ENCODE assay signal across 22 cellular contexts in genomic region chr5:71807909-71808308, GRCh38.
A peak's percentile ranks its signal among the peaks of the same experiment; 100 is the strongest.
DNase-seq lines count a peak whose midpoint lies in the region; ATAC-seq and TF ChIP-seq lines count a peak whose summit lies in the region.
"Had no signal": no experiment of that assay in that cellular context is flagged by ENCODE, and none has a peak within 500 bp of the region (broad histone marks: within the 10 kb centered on the region; RNA-seq: fewer than 3 reads in every experiment).

No MANE protein-coding gene starts in this region.

- H3K27me3 ChIP-seq in H9 (ENCODE audit: insufficient read depth, low read length), result no peaks in the 10 kb centered on the region
- H3K27me3 ChIP-seq: BE2C, BLaER1 had no signal

- peak overlapping the region; percentile 11 for H2BK20ac ChIP-seq in H9 (ENCODE audit: low read depth, low read length, poor library complexity, severe bottlenecking)

- H3K79me2 ChIP-seq in H9 (ENCODE audit: insufficient read depth, low read length), result no peaks in the 10 kb centered on the region

- H3K4ac ChIP-seq in H9 (ENCODE audit: low read depth, low read length), result no peak overlapping the region

- H3K9ac ChIP-seq in H9 (ENCODE audit: extremely low read depth, insufficient read length, low read length), result no peak overlapping the region
- H3K9ac ChIP-seq: BLaER1 had no signal

- H3K4me3 Mint-ChIP-seq in H9 (no peak overlapping the region), neural crest cell (no peak overlapping the region)
- H3K4me3 Mint-ChIP-seq in activated T-helper 17 cell treated with anti-CD3 and anti-CD28 coated beads, Interleukin-2, amount 50 U/mL, for 72 hours, result no peak overlapping the region
- H3K4me3 Mint-ChIP-seq: CD14-positive monocyte; CD4-positive, alpha-beta memory T cell; CD4-positive, CD25-positive, alpha-beta regulatory T cell; CD8-positive, alpha-beta memory T cell had no signal

- no peaks in the 10 kb centered on the region for H3K9me3 Mint-ChIP-seq in H9
- H3K9me3 Mint-ChIP-seq in neural crest cell, result no peaks in the 10 kb centered on the region
- no peaks in the 10 kb centered on the region for H3K9me3 Mint-ChIP-seq in activated T-helper 17 cell treated with anti-CD3 and anti-CD28 coated beads, Interleukin-2, amount 50 U/mL, for 72 hours
- H3K9me3 Mint-ChIP-seq: CD4-positive, alpha-beta memory T cell; CD4-positive, CD25-positive, alpha-beta regulatory T cell; CD8-positive, alpha-beta memory T cell had no signal

- no peak overlapping the region for H2AFZ ChIP-seq in H9 (ENCODE audit: low read length)

- no peak overlapping the region for H4K91ac ChIP-seq in H9 (ENCODE audit: insufficient read length, low read depth, low read length)

- H3K36me3 Mint-ChIP-seq in H9 (ENCODE audit: insufficient read depth in 1 of 3, low read depth in 3 of 3), result no peaks in the 10 kb centered on the region; a peak in 1 of 7 replicates
- no peaks in the 10 kb centered on the region for H3K36me3 Mint-ChIP-seq in neural crest cell (ENCODE audit: low read depth)
- no peaks in the 10 kb centered on the region for H3K36me3 Mint-ChIP-seq in activated T-helper 17 cell treated with anti-CD3 and anti-CD28 coated beads, Interleukin-2, amount 50 U/mL, for 72 hours (ENCODE audit: low read depth)
- H3K36me3 Mint-ChIP-seq: CD14-positive monocyte; CD4-positive, alpha-beta memory T cell; CD4-positive, CD25-positive, alpha-beta regulatory T cell had no signal

- peaks cover 42 to 45% of the 10 kb centered on the region in 2 experiments for H3K4me1 Mint-ChIP-seq in H9
- H3K4me1 Mint-ChIP-seq in neural crest cell, result peaks cover 51% of the 10 kb centered on the region
- H3K4me1 Mint-ChIP-seq in activated T-helper 17 cell treated with anti-CD3 and anti-CD28 coated beads, Interleukin-2, amount 50 U/mL, for 72 hours, result peaks cover 5% of the 10 kb centered on the region

- no peak overlapping the region for H3K4me2 ChIP-seq in H9 (ENCODE audit: insufficient read depth, insufficient read length, low read length)
- H3K4me2 ChIP-seq: BLaER1 had no signal

- no peak overlapping the region for H3T11ph ChIP-seq in H9 (ENCODE audit: low read length)

- no peak for ATAC-seq in GM21825 (IDR thresholded peaks at IDR 0.05; ENCODE audit: unreplicated experiment)
- ATAC-seq in activated CD4-positive, CD25-positive, alpha-beta regulatory T cell treated with anti-CD3 and anti-CD28 coated beads, Interleukin-2, amount 50 U/mL, for 24 hours, result no peak
- no peak for ATAC-seq in activated T-helper 17 cell treated with anti-CD3 and anti-CD28 coated beads, Interleukin-2, amount 50 U/mL, for 72 hours (replicated peaks)
- ATAC-seq: GM12878 had no signal

- no peak overlapping the region for H2BK15ac ChIP-seq in H9 (ENCODE audit: low read depth, low read length)

- H3K27me3 Mint-ChIP-seq in H9 (ENCODE audit: low read depth) (no peaks in the 10 kb centered on the region; the same call in 1 of the 2 replicates), neural crest cell (ENCODE audit: low read depth) (no peaks in the 10 kb centered on the region)
- H3K27me3 Mint-ChIP-seq in activated T-helper 17 cell treated with anti-CD3 and anti-CD28 coated beads, Interleukin-2, amount 50 U/mL, for 72 hours, result peaks cover 40% of the 10 kb centered on the region

- DNase-seq in H9, result no peak
- DNase-seq in NCI-H146 (lab: John Stamatoyannopoulos, UW), result peak; percentile 90
- peak; percentile 34 for DNase-seq in NCI-H69 (lab: John Stamatoyannopoulos, UW)
- DNase-seq in neural crest cell (ENCODE audit: low read depth, low spot score), result no peak
- no peak for DNase-seq in DMS153 treated with DMSO at 0.1 percent for 48 hours (lab: John Stamatoyannopoulos, UW; ENCODE audit: unreplicated experiment)
- DNase-seq: 8988T; ACHN; BE2C; C1 segment of cervical spinal cord; CD4-positive, alpha-beta memory T cell; CD4-positive, CD25-positive, alpha-beta regulatory T cell; CD8-positive, alpha-beta memory T cell; COR-L47; DMS 273 treated with DMSO at 0.1 percent for 48 hours; DMS153; DMS79 treated with DMSO at 0.1 percent for 48 hours had no signal

- no peaks in the 10 kb centered on the region for H3K9me3 ChIP-seq in H9 (ENCODE audit: control insufficient read depth, low read depth, low read length)
- H3K9me3 ChIP-seq: BE2C, BLaER1 had no signal

- H3K27ac Mint-ChIP-seq in H9 (no peak overlapping the region), neural crest cell (ENCODE audit: unreplicated experiment) (peak overlapping the region; percentile 47)
- no peak overlapping the region for H3K27ac Mint-ChIP-seq in activated T-helper 17 cell treated with anti-CD3 and anti-CD28 coated beads, Interleukin-2, amount 50 U/mL, for 72 hours
- H3K27ac Mint-ChIP-seq: CD14-positive monocyte; CD4-positive, alpha-beta memory T cell; CD8-positive, alpha-beta memory T cell had no signal

- TF ChIP-seq CTCF in H9 (conservative IDR thresholded peaks at IDR 0.05) (no peak), neural crest cell (conservative IDR thresholded peaks at IDR 0.05) (no peak)

- H2BK120ac ChIP-seq in H9 (ENCODE audit: low read depth, low read length, poor library complexity, severe bottlenecking), result no peak overlapping the region

- H3K14ac ChIP-seq in H9 (ENCODE audit: insufficient read depth, low read length), result no peak overlapping the region

- no peaks in the 10 kb centered on the region for H4K20me1 ChIP-seq in H9 (ENCODE audit: control insufficient read depth, insufficient read depth, insufficient read length)
- H4K20me1 ChIP-seq: BLaER1 had no signal

- no peak overlapping the region for H2BK5ac ChIP-seq in H9 (ENCODE audit: insufficient read length, low read length)

- WGBS in H9 (ENCODE audit: extremely low coverage, insufficient read length, low lambda C conversion rate), result no CpG with 5 or more reads among the region's 4 CpGs

- no peak overlapping the region for H4K5ac ChIP-seq in H9 (ENCODE audit: insufficient read length, low read depth, low read length)

- no peak overlapping the region for H2BK12ac ChIP-seq in H9 (ENCODE audit: insufficient read length, low read depth, low read length)

- no peak overlapping the region for H2AK5ac ChIP-seq in H9 (ENCODE audit: insufficient read length, low read length)

- no peak overlapping the region for H3K56ac ChIP-seq in H9 (ENCODE audit: insufficient read length, low read depth, low read length)

- no peak overlapping the region for H3K23ac ChIP-seq in H9 (ENCODE audit: insufficient read length, low read depth, low read length)

- H3K18ac ChIP-seq in H9 (ENCODE audit: insufficient read length, low read depth, low read length), result no peak overlapping the region

- H3K23me2 ChIP-seq in H9 (ENCODE audit: insufficient read length, low read depth, low read length, poor library complexity, severe bottlenecking), result no peaks in the 10 kb centered on the region

- H3K4me1 ChIP-seq in H9 (ENCODE audit: insufficient read depth, low read length), result no peaks in the 10 kb centered on the region

- H3K27ac ChIP-seq in H9 (ENCODE audit: insufficient read length, low read depth, low read length), result no peak overlapping the region
- H3K27ac ChIP-seq: BLaER1 had no signal

- no peaks in the 10 kb centered on the region for H3K79me1 ChIP-seq in H9 (ENCODE audit: insufficient read depth, low read depth, low read length, poor library complexity, severe bottlenecking)

- H4K8ac ChIP-seq in H9 (replicated peaks; ENCODE audit: insufficient read length, low read depth, low read length), result no peak overlapping the region

Comparison
In these comparisons a context has a peak if more than half of its experiments do, and no peak if none do; other contexts are left out.
1. DNase-seq: peak in NCI-H146 (single experiment) and NCI-H69 (single experiment); none in H9 (single experiment), neural crest cell (single experiment) and DMS153 treated with DMSO at 0.1 percent for 48 hours (single experiment).